Comparison of ENCODE assay signal across 13 cellular contexts in genomic region chr5:67002832-67003231, GRCh38.
DNase-seq lines count a peak whose midpoint lies in the region; ATAC-seq and TF ChIP-seq lines count a peak whose summit lies in the region.
"Had no signal": no experiment of that assay in that cellular context is flagged by ENCODE, and none has a peak within 500 bp of the region (broad histone marks: within the 10 kb centered on the region; RNA-seq: fewer than 3 reads in every experiment).

No MANE protein-coding gene starts in this region.

- no peak overlapping the region for H3K4me3 ChIP-seq in CD4-positive, alpha-beta memory T cell (ENCODE audit: low read length in 2 of 2)
- H3K4me3 ChIP-seq in gastroesophageal sphincter (no peak overlapping the region), skeletal muscle tissue (ENCODE audit: low read length in 3 of 3) (no peak overlapping the region), tibial nerve (no peak overlapping the region)

- no peak overlapping the region for H3K9ac ChIP-seq in skeletal muscle tissue (ENCODE audit: low read depth in 1 of 3, low read length in 3 of 3)

- no peaks in the 10 kb centered on the region for H3K27me3 Mint-ChIP-seq in CD4-positive, alpha-beta memory T cell
- H3K27me3 Mint-ChIP-seq in T-cell = no peaks in the 10 kb centered on the region
- H3K27me3 Mint-ChIP-seq: naive B cell had no signal

- POLR2A ChIA-PET in CD4-positive, alpha-beta memory T cell (lab: Charles Lee; ENCODE audit: partially characterized antibody) = interaction anchor here (0.8 to 3.0 kb wide), 3 partner anchors 13 to 204 kb away, joined by 3 to 24 read pairs (median 3); no protein-coding TSS in a partner anchor
- POLR2A ChIA-PET in T-cell (lab: Charles Lee) = interaction anchor here in 1 of 2 donors (0.6 kb wide), 1 partner anchor 1438 kb away, joined by 3 read pairs; no protein-coding TSS in a partner anchor

- H3K9me3 Mint-ChIP-seq in CD4-positive, alpha-beta memory T cell = no peaks in the 10 kb centered on the region
- no peaks in the 10 kb centered on the region for H3K9me3 Mint-ChIP-seq in T-cell
- H3K9me3 Mint-ChIP-seq: CD14-positive monocyte, naive B cell had no signal

- intact Hi-C loops in CD4-positive, alpha-beta memory T cell (cut with micrococcal nuclease) = loop anchor here (5.0 kb wide), 1 partner anchor 164 kb away; no protein-coding TSS in a partner anchor

- H3K4me1 Mint-ChIP-seq in CD4-positive, alpha-beta memory T cell = peaks cover 29 to 45% (median 38%) of the 10 kb centered on the region in 4 donors
- peaks cover 35 to 42% (median 42%) of the 10 kb centered on the region in 3 donors for H3K4me1 Mint-ChIP-seq in T-cell

- ATAC-seq in T-cell (replicated peaks in 1 of 4) (no peak), gastroesophageal sphincter (no peak)
- ATAC-seq: esophagus mucosa had no signal

- no peaks in the 10 kb centered on the region for H3K27me3 ChIP-seq in CD4-positive, alpha-beta memory T cell (ENCODE audit: insufficient read depth, low read length)
- no peaks in the 10 kb centered on the region for H3K27me3 ChIP-seq in gastroesophageal sphincter
- H3K27me3 ChIP-seq in skeletal muscle tissue (ENCODE audit: control insufficient read depth in 3 of 3, insufficient read depth in 3 of 3, low read length in 3 of 3) = no peaks in the 10 kb centered on the region
- H3K27me3 ChIP-seq in tibial nerve = no peaks in the 10 kb centered on the region

- TF ChIP-seq EP300 in gastroesophageal sphincter (IDR thresholded peaks at IDR 0.05) = no peak
- no peak for TF ChIP-seq EP300 in tibial nerve (IDR thresholded peaks at IDR 0.05)

- CTCF ChIA-PET in CD4-positive, alpha-beta memory T cell (lab: Charles Lee; ENCODE audit: partially characterized antibody) = interaction anchor here (0.8 to 1.2 kb wide), 3 partner anchors 15 to 204 kb away, joined by 3 to 5 read pairs (median 3); no protein-coding TSS in a partner anchor
- CTCF ChIA-PET in T-cell (lab: Charles Lee) = interaction anchor here in 1 of 2 donors (0.7 to 0.9 kb wide), 2 partner anchors 10 to 14 kb away, joined by 3 read pairs; no protein-coding TSS in a partner anchor

- 13 to 36% methylated on average over 1 to 2 of the region's 2 CpGs for WGBS in gastroesophageal sphincter (ENCODE audit: low coverage in 1 of 2), 2 donors
- 20 to 24% methylated on average over 2 of the region's 2 CpGs for WGBS in tibial nerve, 2 donors

- H3K36me3 Mint-ChIP-seq in CD4-positive, alpha-beta memory T cell = peaks cover 0 to 7% of the 10 kb centered on the region in 2 donors
- H3K36me3 Mint-ChIP-seq in T-cell = peaks cover 2% of the 10 kb centered on the region
- H3K36me3 Mint-ChIP-seq: naive B cell had no signal

- peak overlapping the region in 5 of 7 donors; percentile 12 to 98 (median 72) for H3K27ac Mint-ChIP-seq in CD4-positive, alpha-beta memory T cell
- H3K27ac Mint-ChIP-seq in T-cell = peak overlapping the region in 1 of 2 donors; percentile 28
- H3K27ac Mint-ChIP-seq: CD14-positive monocyte had no signal

- H3K27ac ChIP-seq in CD4-positive, alpha-beta memory T cell (ENCODE audit: low read depth, low read length) = no peak overlapping the region
- peak overlapping the region; percentile 79 to 94 (median 90) for H3K27ac ChIP-seq in gastroesophageal sphincter
- peak overlapping the region; percentile 91 for H3K27ac ChIP-seq in skeletal muscle tissue (ENCODE audit: low read depth, low read length)
- peak overlapping the region in 2 of 4 donors; percentile 58 to 87 for H3K27ac ChIP-seq in tibial nerve

- TF ChIP-seq POLR2A in gastroesophageal sphincter (IDR thresholded peaks at IDR 0.05) = no peak
- TF ChIP-seq POLR2A in tibial nerve (IDR thresholded peaks at IDR 0.05) = no peak
- no peak for TF ChIP-seq POLR2A in erythroblast (IDR thresholded peaks at IDR 0.05; ENCODE audit: low read length)

- DNase-seq in CD4-positive, alpha-beta memory T cell = no peak
- DNase-seq in T-cell (no peak), hepatic stellate cell (ENCODE audit: low spot score) (no peak), tibial nerve (ENCODE audit: low spot score in 2 of 2) (no peak), erythroblast (lab: John Stamatoyannopoulos, UW) (no peak), COLO668 (lab: John Stamatoyannopoulos, UW; ENCODE audit: unreplicated experiment) (no peak)
- DNase-seq: activated CD4-positive, alpha-beta T cell treated with anti-CD3 and anti-CD28 coated beads for 1 hour; naive B cell; stimulated activated CD4-positive, alpha-beta T cell treated with anti-CD3 and anti-CD28 coated beads, Interleukin-15, amount 100 ng/mL, for 24 hours had no signal

- no peaks in the 10 kb centered on the region for H3K36me3 ChIP-seq in CD4-positive, alpha-beta memory T cell (ENCODE audit: insufficient read depth, low read length)
- H3K36me3 ChIP-seq in gastroesophageal sphincter = no peaks in the 10 kb centered on the region
- H3K36me3 ChIP-seq in skeletal muscle tissue (ENCODE audit: control insufficient read depth in 3 of 3, insufficient read depth in 3 of 3, low read length in 3 of 3) = no peaks in the 10 kb centered on the region
- H3K36me3 ChIP-seq in tibial nerve = no peaks in the 10 kb centered on the region

- TF ChIP-seq CTCF in gastroesophageal sphincter (IDR thresholded peaks at IDR 0.05) = no peak
- no peak for TF ChIP-seq CTCF in tibial nerve (IDR thresholded peaks at IDR 0.05)

- peak overlapping the region in 6 of 8 donors; percentile 29 to 91 (median 72) for H3K4me3 Mint-ChIP-seq in CD4-positive, alpha-beta memory T cell
- peak overlapping the region; percentile 52 to 98 (median 81) for H3K4me3 Mint-ChIP-seq in T-cell

- H3K4me1 ChIP-seq in CD4-positive, alpha-beta memory T cell (ENCODE audit: insufficient read depth, low read length) = peaks cover 42% of the 10 kb centered on the region
- H3K4me1 ChIP-seq in gastroesophageal sphincter (peaks cover 8 to 42% (median 11%) of the 10 kb centered on the region in 3 donors), skeletal muscle tissue (ENCODE audit: control insufficient read depth in 3 of 3, insufficient read depth in 3 of 3, low read length in 3 of 3) (peaks cover 9 to 21% (median 12%) of the 10 kb centered on the region in 3 donors), tibial nerve (peaks cover 0 to 31% (median 8%) of the 10 kb centered on the region in 4 donors)

- H3K9me3 ChIP-seq in CD4-positive, alpha-beta memory T cell (ENCODE audit: control insufficient read depth in 1 of 2, low read length in 2 of 2) = no peaks in the 10 kb centered on the region
- H3K9me3 ChIP-seq in gastroesophageal sphincter (no peaks in the 10 kb centered on the region), skeletal muscle tissue (ENCODE audit: control insufficient read depth in 3 of 3, low read length in 3 of 3) (no peaks in the 10 kb centered on the region), tibial nerve (no peaks in the 10 kb centered on the region)
